In genomic region chr9:36893148-36893547, GRCh38 we compare ENCODE assay signal across 15 cellular contexts.
"Had no signal": no experiment of that assay in that cellular context is flagged by ENCODE, and none has a peak within 500 bp of the region (broad histone marks: within the 10 kb centered on the region; RNA-seq: fewer than 3 reads in every experiment).

No MANE protein-coding gene starts in this region.

- H3K36me3 ChIP-seq: heart right ventricle, stomach, uterus had no signal

- H3K9me3 ChIP-seq: heart right ventricle, stomach, uterus had no signal

- H3K27me3 ChIP-seq: uterus had no signal

- H3K27ac ChIP-seq: heart right ventricle, stomach, uterus had no signal

- FAIRE-seq: endometrium, TTC549 had no signal

- ATAC-seq: heart right ventricle; naive thymus-derived CD4-positive, alpha-beta T cell; T-helper 17 cell had no signal

- DNase-seq: activated CD4-positive, alpha-beta T cell treated with anti-CD3 and anti-CD28 coated beads, Interleukin-2, amount 10 ng/mL, durations not matched to agents 7 days and 5 days; activated CD4-positive, CD25-positive, alpha-beta regulatory T cell; activated CD8-positive, alpha-beta memory T cell treated with anti-CD3 and anti-CD28 coated beads for 24 hours; activated naive CD4-positive, alpha-beta T cell treated with anti-CD3 and anti-CD28 coated beads, Interleukin-2, amount 10 ng/mL, durations not matched to agents 7 days and 5 days; cerebellar nuclear complex; foreskin melanocyte; heart right ventricle; naive thymus-derived CD4-positive, alpha-beta T cell; occipital lobe; stimulated activated CD4-positive, alpha-beta T cell treated with anti-CD3 and anti-CD28 coated beads, Interleukin-4, amount 100 ng/mL, for 24 hours; stomach; T-helper 17 cell; uterus had no signal

- H3K4me3 ChIP-seq: heart right ventricle, stomach, uterus had no signal

- H3K4me1 ChIP-seq: heart right ventricle, stomach, uterus had no signal
